ENCODE assay signal across 2 cellular contexts in the genomic region with DNA sequence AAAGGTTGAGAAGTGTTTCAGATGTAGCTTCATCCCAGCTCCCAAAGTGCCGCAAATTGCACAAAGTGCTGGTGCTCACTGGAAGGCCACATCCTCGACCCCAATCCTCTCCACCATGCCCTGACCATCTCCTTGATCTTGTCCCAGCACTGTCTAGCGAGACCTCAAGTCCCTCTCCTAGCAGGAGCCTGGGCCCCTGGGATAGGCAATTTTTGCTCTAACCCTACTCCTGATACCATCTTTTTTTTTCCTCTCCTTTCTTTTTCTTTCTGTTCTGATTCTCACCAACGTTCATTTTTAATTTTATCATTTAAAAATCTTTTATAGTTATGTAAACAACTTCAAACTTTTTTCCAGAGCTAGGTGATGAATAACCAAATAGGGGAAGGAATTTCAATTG.
TF ChIP-seq lines count a peak whose summit lies in the region.

No MANE protein-coding gene starts in this region.

TF ChIP-seq in WTC11, 78 proteins besides CTCF, POLR2A, EP300 and RAD21 (continues in another document):
- TF ChIP-seq FOXJ3 (CRISPR knock-in tag; IDR thresholded peaks at IDR 0.05; ENCODE audit: borderline replicate concordance) (no peak), NR1H2 (CRISPR knock-in tag; IDR thresholded peaks at IDR 0.05) (no peak), CREB1 (CRISPR knock-in tag; IDR thresholded peaks at IDR 0.05) (no peak), EMX1 (CRISPR knock-in tag; IDR thresholded peaks at IDR 0.05) (no peak), SOX15 (CRISPR knock-in tag; IDR thresholded peaks at IDR 0.05) (no peak), ATF3 (CRISPR knock-in tag; conservative IDR thresholded peaks at IDR 0.05) (no peak), ZNF512 (CRISPR knock-in tag; IDR thresholded peaks at IDR 0.05; ENCODE audit: borderline replicate concordance) (no peak), MXD4 (CRISPR knock-in tag; IDR thresholded peaks at IDR 0.05; ENCODE audit: borderline replicate concordance) (no peak), ZNF219 (CRISPR knock-in tag; IDR thresholded peaks at IDR 0.05; ENCODE audit: borderline replicate concordance) (no peak), TP53 (CRISPR knock-in tag; IDR thresholded peaks at IDR 0.05) (no peak)
- TF ChIP-seq, protein P1, sequence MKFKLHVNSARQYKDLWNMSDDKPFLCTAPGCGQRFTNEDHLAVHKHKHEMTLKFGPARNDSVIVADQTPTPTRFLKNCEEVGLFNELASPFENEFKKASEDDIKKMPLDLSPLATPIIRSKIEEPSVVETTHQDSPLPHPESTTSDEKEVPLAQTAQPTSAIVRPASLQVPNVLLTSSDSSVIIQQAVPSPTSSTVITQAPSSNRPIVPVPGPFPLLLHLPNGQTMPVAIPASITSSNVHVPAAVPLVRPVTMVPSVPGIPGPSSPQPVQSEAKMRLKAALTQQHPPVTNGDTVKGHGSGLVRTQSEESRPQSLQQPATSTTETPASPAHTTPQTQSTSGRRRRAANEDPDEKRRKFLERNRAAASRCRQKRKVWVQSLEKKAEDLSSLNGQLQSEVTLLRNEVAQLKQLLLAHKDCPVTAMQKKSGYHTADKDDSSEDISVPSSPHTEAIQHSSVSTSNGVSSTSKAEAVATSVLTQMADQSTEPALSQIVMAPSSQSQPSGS (CRISPR knock-in tag; IDR thresholded peaks at IDR 0.05; ENCODE audit: borderline replicate concordance, low read depth) = no peak
- TF ChIP-seq, protein P2, sequence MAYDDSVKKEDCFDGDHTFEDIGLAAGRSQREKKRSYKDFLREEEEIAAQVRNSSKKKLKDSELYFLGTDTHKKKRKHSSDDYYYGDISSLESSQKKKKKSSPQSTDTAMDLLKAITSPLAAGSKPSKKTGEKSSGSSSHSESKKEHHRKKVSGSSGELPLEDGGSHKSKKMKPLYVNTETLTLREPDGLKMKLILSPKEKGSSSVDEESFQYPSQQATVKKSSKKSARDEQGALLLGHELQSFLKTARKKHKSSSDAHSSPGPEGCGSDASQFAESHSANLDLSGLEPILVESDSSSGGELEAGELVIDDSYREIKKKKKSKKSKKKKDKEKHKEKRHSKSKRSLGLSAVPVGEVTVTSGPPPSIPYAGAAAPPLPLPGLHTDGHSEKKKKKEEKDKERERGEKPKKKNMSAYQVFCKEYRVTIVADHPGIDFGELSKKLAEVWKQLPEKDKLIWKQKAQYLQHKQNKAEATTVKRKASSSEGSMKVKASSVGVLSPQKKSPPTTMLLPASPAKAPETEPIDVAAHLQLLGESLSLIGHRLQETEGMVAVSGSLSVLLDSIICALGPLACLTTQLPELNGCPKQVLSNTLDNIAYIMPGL (CRISPR knock-in tag; IDR thresholded peaks at IDR 0.05) = no peak
- TF ChIP-seq, protein P3, sequence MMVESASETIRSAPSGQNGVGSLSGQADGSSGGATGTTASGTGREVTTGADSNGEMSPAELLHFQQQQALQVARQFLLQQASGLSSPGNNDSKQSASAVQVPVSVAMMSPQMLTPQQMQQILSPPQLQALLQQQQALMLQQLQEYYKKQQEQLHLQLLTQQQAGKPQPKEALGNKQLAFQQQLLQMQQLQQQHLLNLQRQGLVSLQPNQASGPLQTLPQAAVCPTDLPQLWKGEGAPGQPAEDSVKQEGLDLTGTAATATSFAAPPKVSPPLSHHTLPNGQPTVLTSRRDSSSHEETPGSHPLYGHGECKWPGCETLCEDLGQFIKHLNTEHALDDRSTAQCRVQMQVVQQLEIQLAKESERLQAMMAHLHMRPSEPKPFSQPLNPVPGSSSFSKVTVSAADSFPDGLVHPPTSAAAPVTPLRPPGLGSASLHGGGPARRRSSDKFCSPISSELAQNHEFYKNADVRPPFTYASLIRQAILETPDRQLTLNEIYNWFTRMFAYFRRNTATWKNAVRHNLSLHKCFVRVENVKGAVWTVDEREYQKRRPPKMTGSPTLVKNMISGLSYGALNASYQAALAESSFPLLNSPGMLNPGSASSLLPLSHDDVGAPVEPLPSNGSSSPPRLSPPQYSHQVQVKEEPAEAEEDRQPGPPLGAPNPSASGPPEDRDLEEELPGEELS (CRISPR knock-in tag; IDR thresholded peaks at IDR 0.05) = no peak
- TF ChIP-seq, protein P4, sequence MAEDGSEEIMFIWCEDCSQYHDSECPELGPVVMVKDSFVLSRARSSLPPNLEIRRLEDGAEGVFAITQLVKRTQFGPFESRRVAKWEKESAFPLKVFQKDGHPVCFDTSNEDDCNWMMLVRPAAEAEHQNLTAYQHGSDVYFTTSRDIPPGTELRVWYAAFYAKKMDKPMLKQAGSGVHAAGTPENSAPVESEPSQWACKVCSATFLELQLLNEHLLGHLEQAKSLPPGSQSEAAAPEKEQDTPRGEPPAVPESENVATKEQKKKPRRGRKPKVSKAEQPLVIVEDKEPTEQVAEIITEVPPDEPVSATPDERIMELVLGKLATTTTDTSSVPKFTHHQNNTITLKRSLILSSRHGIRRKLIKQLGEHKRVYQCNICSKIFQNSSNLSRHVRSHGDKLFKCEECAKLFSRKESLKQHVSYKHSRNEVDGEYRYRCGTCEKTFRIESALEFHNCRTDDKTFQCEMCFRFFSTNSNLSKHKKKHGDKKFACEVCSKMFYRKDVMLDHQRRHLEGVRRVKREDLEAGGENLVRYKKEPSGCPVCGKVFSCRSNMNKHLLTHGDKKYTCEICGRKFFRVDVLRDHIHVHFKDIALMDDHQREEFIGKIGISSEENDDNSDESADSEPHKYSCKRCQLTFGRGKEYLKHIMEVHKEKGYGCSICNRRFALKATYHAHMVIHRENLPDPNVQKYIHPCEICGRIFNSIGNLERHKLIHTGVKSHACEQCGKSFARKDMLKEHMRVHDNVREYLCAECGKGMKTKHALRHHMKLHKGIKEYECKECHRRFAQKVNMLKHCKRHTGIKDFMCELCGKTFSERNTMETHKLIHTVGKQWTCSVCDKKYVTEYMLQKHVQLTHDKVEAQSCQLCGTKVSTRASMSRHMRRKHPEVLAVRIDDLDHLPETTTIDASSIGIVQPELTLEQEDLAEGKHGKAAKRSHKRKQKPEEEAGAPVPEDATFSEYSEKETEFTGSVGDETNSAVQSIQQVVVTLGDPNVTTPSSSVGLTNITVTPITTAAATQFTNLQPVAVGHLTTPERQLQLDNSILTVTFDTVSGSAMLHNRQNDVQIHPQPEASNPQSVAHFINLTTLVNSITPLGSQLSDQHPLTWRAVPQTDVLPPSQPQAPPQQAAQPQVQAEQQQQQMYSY (CRISPR knock-in tag; IDR thresholded peaks at IDR 0.05) = no peak

TF ChIP-seq in H1, 55 proteins besides CTCF, POLR2A, EP300 and RAD21:
- TF ChIP-seq YY1 (IDR thresholded peaks at IDR 0.05; ENCODE audit: low read depth, low read length) (no peak), TAF1 (IDR thresholded peaks at IDR 0.05; ENCODE audit: low read depth, low read length) (no peak), PHF8 (conservative IDR thresholded peaks at IDR 0.05; ENCODE audit: low read depth, low read length) (no peak), SRF (IDR thresholded peaks at IDR 0.05; ENCODE audit: low read depth, low read length) (no peak), MAFK (IDR thresholded peaks at IDR 0.05; ENCODE audit: low read depth, low read length) (no peak), SP1 (IDR thresholded peaks at IDR 0.05; ENCODE audit: low read depth, low read length) (no peak), CTBP2 (IDR thresholded peaks at IDR 0.05; ENCODE audit: borderline replicate concordance, insufficient read depth, insufficient read length, low read length) (no peak), JUN (IDR thresholded peaks at IDR 0.05; ENCODE audit: low read depth, low read length) (no peak), BCL11A (IDR thresholded peaks at IDR 0.05; ENCODE audit: low read depth in 2 of 2, low read length in 2 of 2) (no peak), POLR2AphosphoS5 (IDR thresholded peaks at IDR 0.05; ENCODE audit: low read depth, low read length) (no peak), SUZ12 (IDR thresholded peaks at IDR 0.05; ENCODE audit: low read length) (no peak), CREB1 (IDR thresholded peaks at IDR 0.05) (no peak), SP4 (IDR thresholded peaks at IDR 0.05; ENCODE audit: low read length) (no peak)
TF ChIP-seq in H1: peak in this region for 0.
